8 cellular contexts compared by ENCODE assay signal in the genomic region with DNA sequence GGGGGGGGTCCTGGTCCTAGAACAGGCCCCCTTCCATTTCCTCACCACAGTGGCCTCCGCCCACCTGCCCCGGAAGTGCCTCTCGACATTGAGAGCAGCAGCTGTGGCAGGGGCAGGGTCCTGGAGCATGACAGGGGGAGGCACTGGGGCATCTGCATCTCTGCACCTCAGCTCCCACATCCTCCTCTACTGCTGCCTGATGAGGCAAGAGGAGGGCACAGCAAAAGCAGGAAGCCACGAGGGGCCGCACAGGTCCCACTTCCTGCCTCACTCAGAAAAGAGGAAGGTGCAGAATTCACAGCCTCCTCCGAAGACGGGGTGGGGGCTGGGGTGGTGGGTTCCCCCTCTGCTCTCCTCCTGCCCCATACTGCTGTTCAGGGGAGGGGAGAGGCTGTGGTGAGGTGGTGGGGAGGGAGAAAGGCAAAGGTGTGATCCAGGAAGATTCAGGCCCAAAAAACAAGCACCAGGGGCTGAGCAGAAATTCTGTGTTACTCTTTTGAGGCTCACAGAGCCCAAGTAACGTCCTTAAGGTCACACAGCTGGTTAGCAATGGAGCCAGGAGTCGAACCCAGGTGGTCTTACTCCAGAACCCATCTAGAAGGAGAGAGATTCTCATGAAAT. TPM values are rescaled to one million over a fixed set of nuclear protein-coding genes. Genes with fewer than 3 reads are reported as not detected.
A peak's percentile ranks its signal among the peaks of the same experiment; 100 is the strongest.
DNase-seq lines count a peak whose midpoint lies in the region; ATAC-seq and TF ChIP-seq lines count a peak whose summit lies in the region.

No MANE protein-coding gene starts in this region.

- peak; percentile 75 for DNase-seq in T follicular helper cell (ENCODE audit: low read depth)
- DNase-seq in activated naive CD4-positive, alpha-beta T cell treated with anti-CD3 and anti-CD28 coated beads, Interleukin-2, amount 50 U/mL, for 72 hours (ENCODE audit: low spot score in 2 of 2): peak; percentile 70 to 85
- DNase-seq in naive B cell: peak; percentile 96
- no peak for DNase-seq in thoracic aorta (ENCODE audit: low spot score)
- no peak for DNase-seq in foreskin fibroblast
- no peak for DNase-seq in omental fat pad (ENCODE audit: low spot score)

- H3K36me3 ChIP-seq in thoracic aorta: peaks cover 31% of the 10 kb centered on the region

- TF ChIP-seq CTCF in thoracic aorta (IDR thresholded peaks at IDR 0.05) (no peak), foreskin fibroblast (IDR thresholded peaks at IDR 0.05; ENCODE audit: low read depth, low read length) (no peak), omental fat pad (IDR thresholded peaks at IDR 0.05) (no peak)

- H3K4me3 ChIP-seq in thoracic aorta: no peak overlapping the region
- H3K4me3 ChIP-seq in foreskin fibroblast (ENCODE audit: low read depth in 1 of 2, low read length in 2 of 2): no peak overlapping the region

- no peaks in the 10 kb centered on the region for H3K27me3 ChIP-seq in thoracic aorta (replicated peaks; ENCODE audit: insufficient read depth)

- no peaks in the 10 kb centered on the region for H3K9me3 ChIP-seq in thoracic aorta

- H3K4me3 Mint-ChIP-seq in naive B cell: peak overlapping the region; percentile 26 to 92 (median 82)

- peaks cover 61 to 94% (median 90%) of the 10 kb centered on the region in 3 donors for H3K4me1 Mint-ChIP-seq in naive B cell

- peaks cover 22 to 28% of the 10 kb centered on the region in 2 donors for H3K4me1 ChIP-seq in thoracic aorta (ENCODE audit: control insufficient read depth in 1 of 2, low read depth in 2 of 2)

- peak overlapping the region; percentile 84 to 95 for H3K27ac Mint-ChIP-seq in activated naive CD4-positive, alpha-beta T cell treated with anti-CD3 and anti-CD28 coated beads, Interleukin-2, amount 50 U/mL, for 72 hours
- peak overlapping the region; percentile 79 to 99 (median 97) for H3K27ac Mint-ChIP-seq in naive B cell

- ATAC-seq in GM19023 (IDR thresholded peaks at IDR 0.05; ENCODE audit: unreplicated experiment): peak; percentile 84
- peak; percentile 87 for ATAC-seq in HG03103 (IDR thresholded peaks at IDR 0.05; ENCODE audit: low read depth, unreplicated experiment)
- ATAC-seq in activated naive CD4-positive, alpha-beta T cell treated with anti-CD3 and anti-CD28 coated beads, Interleukin-2, amount 50 U/mL, for 72 hours: peak; percentile 82 to 91
- ATAC-seq in naive B cell (ENCODE audit: low read depth in 2 of 2): peak; percentile 94 to 96
- no peak for ATAC-seq in thoracic aorta (ENCODE audit: insufficient number of reproducible peaks, low FRiP score, low read depth)
- ATAC-seq in omental fat pad (ENCODE audit: low FRiP score): no peak

- peaks cover 0 to 5% of the 10 kb centered on the region in 2 donors for H3K9me3 Mint-ChIP-seq in activated naive CD4-positive, alpha-beta T cell treated with anti-CD3 and anti-CD28 coated beads, Interleukin-2, amount 50 U/mL, for 72 hours
- peaks cover 0 to 5% (median 0%) of the 10 kb centered on the region in 7 donors for H3K9me3 Mint-ChIP-seq in naive B cell

- H3K27ac ChIP-seq in thoracic aorta: peak overlapping the region; percentile 60 to 74

- peaks cover 47 to 69% of the 10 kb centered on the region in 2 donors for H3K36me3 Mint-ChIP-seq in activated naive CD4-positive, alpha-beta T cell treated with anti-CD3 and anti-CD28 coated beads, Interleukin-2, amount 50 U/mL, for 72 hours
- peaks cover 22 to 30% of the 10 kb centered on the region in 2 donors for H3K36me3 Mint-ChIP-seq in naive B cell

- no peaks in the 10 kb centered on the region for H3K27me3 Mint-ChIP-seq in naive B cell

RNA-seq across cellular contexts. Expression of a gene that starts 14.7 kb away (rescaled TPM):
- total RNA-seq in activated naive CD4-positive, alpha-beta T cell treated with anti-CD3 and anti-CD28 coated beads, Interleukin-2, amount 50 U/mL, for 72 hours: 100 to 1,000 TPM; 165 to 174 TPM
- 10 to 100 TPM in 5 of 6 donors, under 1 TPM in 1; 0.78 to 34.1 (median 13.7) TPM for polyA plus RNA-seq in naive B cell (ENCODE audit: low read depth in 6 of 6)
- total RNA-seq in thoracic aorta (10 to 100 TPM; 34.8 to 68.5 TPM), omental fat pad (10 to 100 TPM; 22.6 to 86.1 (median 71.5) TPM)

RNA-seq across cellular contexts. Expression of a gene that starts 43.4 kb away (rescaled TPM):
- not detected for total RNA-seq in activated naive CD4-positive, alpha-beta T cell treated with anti-CD3 and anti-CD28 coated beads, Interleukin-2, amount 50 U/mL, for 72 hours
- polyA plus RNA-seq in naive B cell (ENCODE audit: low read depth in 6 of 6): not detected
- not detected for total RNA-seq in thoracic aorta
- total RNA-seq in omental fat pad: 1 to 10 TPM in 1 of 4 donors, not detected in 3; 1.6 TPM

RNA-seq across cellular contexts. Expression of a gene that starts 50.2 kb away (rescaled TPM):
- total RNA-seq in activated naive CD4-positive, alpha-beta T cell treated with anti-CD3 and anti-CD28 coated beads, Interleukin-2, amount 50 U/mL, for 72 hours: not detected
- polyA plus RNA-seq in naive B cell (ENCODE audit: low read depth in 6 of 6): not detected
- total RNA-seq in thoracic aorta (not detected), omental fat pad (1 to 10 TPM in 2 of 4 donors, under 1 TPM in 1, not detected in 1; 0.65 to 5.4 (median 1.0) TPM)

Comparison
In these comparisons a context has a peak if more than half of its experiments do, and no peak if none do; other contexts are left out.
1. ATAC-seq: peak in GM19023 (single experiment), HG03103 (single experiment), activated naive CD4-positive, alpha-beta T cell treated with anti-CD3 and anti-CD28 coated beads, Interleukin-2, amount 50 U/mL, for 72 hours (2 of 2) and naive B cell (2 of 2); none in thoracic aorta (single experiment) and omental fat pad (single experiment).
2. DNase-seq: peak in T follicular helper cell (single experiment), activated naive CD4-positive, alpha-beta T cell treated with anti-CD3 and anti-CD28 coated beads, Interleukin-2, amount 50 U/mL, for 72 hours (2 of 2) and naive B cell (single experiment); none in thoracic aorta (single experiment), foreskin fibroblast (0 of 2) and omental fat pad (single experiment).